Comparison of ENCODE assay signal across 18 cellular contexts in genomic region chr6:130558131-130558530, GRCh38.
DNase-seq lines count a peak whose midpoint lies in the region; ATAC-seq and TF ChIP-seq lines count a peak whose summit lies in the region.
"Had no signal": no experiment of that assay in that cellular context is flagged by ENCODE, and none has a peak within 500 bp of the region (broad histone marks: within the 10 kb centered on the region; RNA-seq: fewer than 3 reads in every experiment).

No MANE protein-coding gene starts in this region.

- no peak overlapping the region for H3K4me2 ChIP-seq in osteoblast (ENCODE audit: insufficient read depth, low read length)
- H3K4me2 ChIP-seq: A549 had no signal

- H3K27me3 ChIP-seq in adipocyte (replicated peaks; ENCODE audit: control insufficient read depth, insufficient read depth, low read length) (no peaks in the 10 kb centered on the region), osteoblast (ENCODE audit: insufficient read depth, low read length) (no peaks in the 10 kb centered on the region)

- H3K4me3 ChIP-seq in adipocyte (ENCODE audit: low read length) (no peak overlapping the region), osteoblast (ENCODE audit: insufficient read depth, low read length) (no peak overlapping the region)
- H3K4me3 ChIP-seq: A549 had no signal

- H4K20me1 ChIP-seq in osteoblast (ENCODE audit: insufficient read depth, low read length) = no peaks in the 10 kb centered on the region

- H3K4me1 ChIP-seq in adipocyte (ENCODE audit: control insufficient read depth, insufficient read depth, low read length) (no peaks in the 10 kb centered on the region), osteoblast (ENCODE audit: insufficient read depth, low read length) (peaks cover 15% of the 10 kb centered on the region)
- H3K4me1 ChIP-seq: A549, Caco-2 had no signal

- H3K9ac ChIP-seq in adipocyte (ENCODE audit: low read length) = no peak overlapping the region

- H2AFZ ChIP-seq in osteoblast (ENCODE audit: low read length) = no peak overlapping the region

- no peak for ATAC-seq in HG02973 (IDR thresholded peaks at IDR 0.05; ENCODE audit: unreplicated experiment)
- ATAC-seq: A549 had no signal

- no peaks in the 10 kb centered on the region for H3K36me3 ChIP-seq in adipocyte (ENCODE audit: control insufficient read depth, insufficient read depth, low read length, severe bottlenecking)
- H3K36me3 ChIP-seq in osteoblast (ENCODE audit: insufficient read depth, low read length) = no peaks in the 10 kb centered on the region

- H3K79me2 ChIP-seq in osteoblast (ENCODE audit: insufficient read depth, low read length) = no peaks in the 10 kb centered on the region

- peak; percentile 18 for DNase-seq in NCI-H1105 treated with DMSO at 0.1 percent for 48 hours (lab: John Stamatoyannopoulos, UW)
- no peak for DNase-seq in NCI-H1105 (lab: John Stamatoyannopoulos, UW)
- peak; percentile 12 for DNase-seq in EH (ENCODE audit: low read depth)
- peak; percentile 57 for DNase-seq in adipocyte (ENCODE audit: low read depth)
- peak; percentile 17 for DNase-seq in left kidney (ENCODE audit: low read depth, low spot score)
- no peak for DNase-seq in osteoblast (ENCODE audit: insufficient read length, low spot score, missing footprints)
- no peak for DNase-seq in stimulated activated CD4-positive, alpha-beta T cell treated with anti-CD3 and anti-CD28 coated beads, Interleukin-4, amount 100 ng/mL, for 4 hours
- DNase-seq: AML-193; Caco-2; CD4-positive, alpha-beta T cell; GDM1; GOT3; H7 had no signal

- no peak overlapping the region for H3K27ac ChIP-seq in osteoblast (ENCODE audit: low read depth, low read length)
- H3K27ac ChIP-seq: 22Rv1, A549, C4-2B, HL-60 had no signal

- no peak for TF ChIP-seq CTCF in osteoblast (IDR thresholded peaks at IDR 0.05; ENCODE audit: extremely low read depth, low read depth, low read length)

- H3K9me3 ChIP-seq in adipocyte (ENCODE audit: control insufficient read depth, low read length) = no peaks in the 10 kb centered on the region
- H3K9me3 ChIP-seq in osteoblast (ENCODE audit: low read depth, low read length) = no peaks in the 10 kb centered on the region
- H3K9me3 ChIP-seq: A549, Caco-2 had no signal

Comparison
In these comparisons a context has a peak if more than half of its experiments do, and no peak if none do; other contexts are left out.
1. DNase-seq: peak in NCI-H1105 treated with DMSO at 0.1 percent for 48 hours (single experiment), EH (single experiment), adipocyte (single experiment) and left kidney (single experiment); none in NCI-H1105 (single experiment), osteoblast (single experiment) and stimulated activated CD4-positive, alpha-beta T cell treated with anti-CD3 and anti-CD28 coated beads, Interleukin-4, amount 100 ng/mL, for 4 hours (0 of 2).